In genomic region chrX:56800801-56801200, GRCh38 we compare ENCODE assay signal across 8 cellular contexts.
DNase-seq lines count a peak whose midpoint lies in the region; ATAC-seq and TF ChIP-seq lines count a peak whose summit lies in the region.

No MANE protein-coding gene starts in this region.

- intact Hi-C loops in dendritic cell treated with granulocyte-macrophage colony-stimulating factor and Interleukin-4, amounts not matched to agents 40 ng/mL and 50 ng/mL, for 4 days (cut with micrococcal nuclease): no loop called here
- intact Hi-C loops in sciatic nerve (cut with DNase I): no loop called here

- ATAC-seq in GM21737 (IDR thresholded peaks at IDR 0.05; ENCODE audit: unreplicated experiment) (peak; percentile 90), T-cell (replicated peaks in 1 of 4) (peak; percentile 82 to 93 (median 90)), sciatic nerve (no peak)

- no peaks in the 10 kb centered on the region for H3K27me3 Mint-ChIP-seq in T-cell
- H3K27me3 Mint-ChIP-seq in dendritic cell treated with granulocyte-macrophage colony-stimulating factor and Interleukin-4, amounts not matched to agents 40 ng/mL and 50 ng/mL, for 4 days: no peaks in the 10 kb centered on the region

- peaks cover 9% of the 10 kb centered on the region for H3K36me3 Mint-ChIP-seq in T-cell
- H3K36me3 Mint-ChIP-seq in dendritic cell treated with granulocyte-macrophage colony-stimulating factor and Interleukin-4, amounts not matched to agents 40 ng/mL and 50 ng/mL, for 4 days (ENCODE audit: low read depth): peaks cover 70% of the 10 kb centered on the region

- CTCF ChIA-PET in GM10248 (lab: Yijun Ruan, JAX) (no interaction called here), T-cell (lab: Charles Lee) (interaction anchor here in 1 of 2 donors (0.6 to 1.1 kb wide), 2 partner anchors 178 to 482 kb away, joined by 3 to 4 read pairs; no protein-coding TSS in a partner anchor)

- peaks cover 52 to 60% (median 52%) of the 10 kb centered on the region in 3 donors for H3K4me1 Mint-ChIP-seq in T-cell
- peaks cover 54% of the 10 kb centered on the region for H3K4me1 Mint-ChIP-seq in dendritic cell treated with granulocyte-macrophage colony-stimulating factor and Interleukin-4, amounts not matched to agents 40 ng/mL and 50 ng/mL, for 4 days (ENCODE audit: low read depth)

- DNase-seq in GM10248 (ENCODE audit: extremely low spot score) (peak; percentile 13), T-cell (peak in 33 of 34 experiments; percentile 14 to 74 (median 56)), sciatic nerve (ENCODE audit: low spot score) (no peak), NCI-H128 (lab: John Stamatoyannopoulos, UW; ENCODE audit: unreplicated experiment) (no peak), NCI-H82 (lab: John Stamatoyannopoulos, UW) (no peak), NCI-H2029 (lab: John Stamatoyannopoulos, UW) (no peak)

- peak; percentile 49 for TF ChIP-seq CTCF in GM10248 (IDR thresholded peaks at IDR 0.05; ENCODE audit: control extremely low read depth, extremely low read depth, low read depth, missing control alignments)

- H3K27ac Mint-ChIP-seq in T-cell: peak overlapping the region; percentile 80 to 97
- H3K27ac Mint-ChIP-seq in dendritic cell treated with granulocyte-macrophage colony-stimulating factor and Interleukin-4, amounts not matched to agents 40 ng/mL and 50 ng/mL, for 4 days: peak overlapping the region; percentile 56

- peak overlapping the region; percentile 38 to 61 (median 41) for H3K4me3 Mint-ChIP-seq in T-cell
- H3K4me3 Mint-ChIP-seq in dendritic cell treated with granulocyte-macrophage colony-stimulating factor and Interleukin-4, amounts not matched to agents 40 ng/mL and 50 ng/mL, for 4 days: no peak overlapping the region

- H3K9me3 Mint-ChIP-seq in T-cell: no peaks in the 10 kb centered on the region
- peaks cover 11% of the 10 kb centered on the region for H3K9me3 Mint-ChIP-seq in dendritic cell treated with granulocyte-macrophage colony-stimulating factor and Interleukin-4, amounts not matched to agents 40 ng/mL and 50 ng/mL, for 4 days

- POLR2A ChIA-PET in GM10248 (lab: Yijun Ruan, JAX) (no interaction called here), T-cell (lab: Charles Lee) (interaction anchor here in 1 of 2 donors (0.5 kb wide), 1 partner anchor 71 kb away, joined by 4 read pairs; no protein-coding TSS in a partner anchor)

Comparison
In these comparisons a context has a peak if more than half of its experiments do, and no peak if none do; other contexts are left out.
1. DNase-seq: peak in GM10248 (single experiment) and T-cell (33 of 34); none in sciatic nerve (single experiment), NCI-H128 (single experiment), NCI-H82 (single experiment) and NCI-H2029 (single experiment).